1 cellular context compared by ENCODE assay signal in genomic region chr9:100074989-100075388, GRCh38.
TF ChIP-seq lines count a peak whose summit lies in the region.

No MANE protein-coding gene starts in this region.

TF ChIP-seq in K562, 482 proteins besides CTCF, POLR2A, EP300 and RAD21 (continued from another document and continues in another):
- TF ChIP-seq, protein P1, sequence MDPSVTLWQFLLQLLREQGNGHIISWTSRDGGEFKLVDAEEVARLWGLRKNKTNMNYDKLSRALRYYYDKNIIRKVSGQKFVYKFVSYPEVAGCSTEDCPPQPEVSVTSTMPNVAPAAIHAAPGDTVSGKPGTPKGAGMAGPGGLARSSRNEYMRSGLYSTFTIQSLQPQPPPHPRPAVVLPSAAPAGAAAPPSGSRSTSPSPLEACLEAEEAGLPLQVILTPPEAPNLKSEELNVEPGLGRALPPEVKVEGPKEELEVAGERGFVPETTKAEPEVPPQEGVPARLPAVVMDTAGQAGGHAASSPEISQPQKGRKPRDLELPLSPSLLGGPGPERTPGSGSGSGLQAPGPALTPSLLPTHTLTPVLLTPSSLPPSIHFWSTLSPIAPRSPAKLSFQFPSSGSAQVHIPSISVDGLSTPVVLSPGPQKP (CRISPR knock-in tag; IDR thresholded peaks at IDR 0.05): no peak
- TF ChIP-seq GABPB1 (CRISPR knock-in tag; IDR thresholded peaks at IDR 0.05) (no peak), ELF2 (CRISPR knock-in tag; IDR thresholded peaks at IDR 0.05) (no peak), BRD9 (IDR thresholded peaks at IDR 0.05; ENCODE audit: low read depth, partially characterized antibody) (no peak), ZNF41 (CRISPR knock-in tag; conservative IDR thresholded peaks at IDR 0.05) (no peak), HNRNPUL1 (IDR thresholded peaks at IDR 0.05; ENCODE audit: low read length) (no peak), FIP1L1 (IDR thresholded peaks at IDR 0.05; ENCODE audit: low read depth, low read length, poor library complexity, severe bottlenecking) (no peak), POLR2AphosphoS2 (IDR thresholded peaks at IDR 0.05; ENCODE audit: low read length) (no peak), SOX6 (IDR thresholded peaks at IDR 0.05) (0 out of 2 replicates have a peak, but pooled peaks have one; percentile 15), ZKSCAN3 (CRISPR knock-in tag; IDR thresholded peaks at IDR 0.05) (no peak), CBFA2T3 (IDR thresholded peaks at IDR 0.05) (peak; percentile 65), HMG20A (CRISPR knock-in tag; conservative IDR thresholded peaks at IDR 0.05) (no peak), SMARCC2 (IDR thresholded peaks at IDR 0.05; ENCODE audit: low read depth) (no peak), TCF3 (CRISPR knock-in tag; IDR thresholded peaks at IDR 0.05) (peak; percentile 81), ESRRA (IDR thresholded peaks at IDR 0.05; ENCODE audit: borderline replicate concordance, low read depth) (no peak), ATF1 (CRISPR knock-in tag; IDR thresholded peaks at IDR 0.05) (no peak), ATF1 (tag; IDR thresholded peaks at IDR 0.05) (no peak), DMBX1 (CRISPR knock-in tag; IDR thresholded peaks at IDR 0.05; ENCODE audit: borderline replicate concordance) (peak; percentile 26; the same call in 1 of the 2 replicates), POLR2G (IDR thresholded peaks at IDR 0.05; ENCODE audit: low read depth, low read length) (no peak), KLF1 (tag; IDR thresholded peaks at IDR 0.05) (no peak), POLR3A (IDR thresholded peaks at IDR 0.05; ENCODE audit: borderline replicate concordance, extremely low read depth, insufficient read depth, insufficient read length) (no peak), KAT7 (CRISPR knock-in tag; IDR thresholded peaks at IDR 0.05; ENCODE audit: borderline replicate concordance) (no peak), MYC (IDR thresholded peaks at IDR 0.05; ENCODE audit: low read depth, low read length) (no peak), MYC (CRISPR knock-in tag; IDR thresholded peaks at IDR 0.05; ENCODE audit: borderline replicate concordance, low read depth) (no peak), MCM5 (IDR thresholded peaks at IDR 0.05; ENCODE audit: low read depth) (no peak), MTA2 (IDR thresholded peaks at IDR 0.05; ENCODE audit: low read depth) (peak; percentile 43; the same call in 1 of the 2 replicates), ZFPM2 (CRISPR knock-in tag; IDR thresholded peaks at IDR 0.05) (no peak), KAT8 (IDR thresholded peaks at IDR 0.05; ENCODE audit: low read depth) (no peak), ZNF263 (CRISPR knock-in tag; IDR thresholded peaks at IDR 0.05; ENCODE audit: borderline replicate concordance) (no peak), HMGN3 (IDR thresholded peaks at IDR 0.05; ENCODE audit: borderline replicate concordance, extremely low read depth, insufficient read length, low read depth, low read length) (no peak), TAL1 (IDR thresholded peaks at IDR 0.05) (peak; percentile 51; the same call in 1 of the 2 replicates), HNRNPH1 (optimal IDR thresholded peaks at IDR 0.05; ENCODE audit: low read depth, low read length) (no peak), GTF2A2 (tag; IDR thresholded peaks at IDR 0.05) (no peak), SETDB1 (IDR thresholded peaks at IDR 0.05; ENCODE audit: low read length) (no peak), MAFK (IDR thresholded peaks at IDR 0.05; ENCODE audit: low read length) (no peak), TEAD4 (IDR thresholded peaks at IDR 0.05; ENCODE audit: low read length) (0 out of 2 replicates have a peak, but pooled peaks have one; percentile 37), TEAD4 (CRISPR knock-in tag; IDR thresholded peaks at IDR 0.05; ENCODE audit: borderline replicate concordance) (no peak), HDGF (IDR thresholded peaks at IDR 0.05) (no peak), NCOA1 (IDR thresholded peaks at IDR 0.05; ENCODE audit: low read depth) (no peak), ZNF23 (CRISPR knock-in tag; IDR thresholded peaks at IDR 0.05) (no peak), ARID1B (IDR thresholded peaks at IDR 0.05) (peak; percentile 55), YY1 (IDR thresholded peaks at IDR 0.05; ENCODE audit: borderline replicate concordance in 1 of 3, control insufficient read depth in 1 of 3, extremely low read depth in 1 of 3, insufficient read depth in 3 of 3, insufficient read length in 1 of 3, insufficient replicate concordance in 2 of 3, low read depth in 1 of 3, low read length in 2 of 3) (no peak), CBFA2T2 (conservative IDR thresholded peaks at IDR 0.05) (peak; percentile 60), ZNF3 (CRISPR knock-in tag; IDR thresholded peaks at IDR 0.05) (no peak), CTBP1 (IDR thresholded peaks at IDR 0.05; ENCODE audit: borderline replicate concordance) (peak; percentile 37; the same call in 1 of the 2 replicates), ELK3 (CRISPR knock-in tag; IDR thresholded peaks at IDR 0.05) (no peak), PKNOX1 (IDR thresholded peaks at IDR 0.05) (0 out of 2 replicates have a peak, but pooled peaks have one; percentile 20), E4F1 (CRISPR knock-in tag; IDR thresholded peaks at IDR 0.05; ENCODE audit: borderline replicate concordance) (no peak), RBM34 (IDR thresholded peaks at IDR 0.05; ENCODE audit: borderline replicate concordance, insufficient read depth, low read length) (no peak), RBM14 (IDR thresholded peaks at IDR 0.05; ENCODE audit: borderline replicate concordance, insufficient read depth, low read depth, low read length) (no peak), CXXC5 (CRISPR knock-in tag; IDR thresholded peaks at IDR 0.05) (peak; percentile 47), PML (IDR thresholded peaks at IDR 0.05; ENCODE audit: low read length) (no peak), ZHX1 (conservative IDR thresholded peaks at IDR 0.05; ENCODE audit: low read length) (no peak)
- TF ChIP-seq, protein P2, sequence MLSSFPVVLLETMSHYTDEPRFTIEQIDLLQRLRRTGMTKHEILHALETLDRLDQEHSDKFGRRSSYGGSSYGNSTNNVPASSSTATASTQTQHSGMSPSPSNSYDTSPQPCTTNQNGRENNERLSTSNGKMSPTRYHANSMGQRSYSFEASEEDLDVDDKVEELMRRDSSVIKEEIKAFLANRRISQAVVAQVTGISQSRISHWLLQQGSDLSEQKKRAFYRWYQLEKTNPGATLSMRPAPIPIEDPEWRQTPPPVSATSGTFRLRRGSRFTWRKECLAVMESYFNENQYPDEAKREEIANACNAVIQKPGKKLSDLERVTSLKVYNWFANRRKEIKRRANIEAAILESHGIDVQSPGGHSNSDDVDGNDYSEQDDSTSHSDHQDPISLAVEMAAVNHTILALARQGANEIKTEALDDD (IDR thresholded peaks at IDR 0.05): peak; percentile 44; the same call in 1 of the 2 replicates
- TF ChIP-seq, protein P3, sequence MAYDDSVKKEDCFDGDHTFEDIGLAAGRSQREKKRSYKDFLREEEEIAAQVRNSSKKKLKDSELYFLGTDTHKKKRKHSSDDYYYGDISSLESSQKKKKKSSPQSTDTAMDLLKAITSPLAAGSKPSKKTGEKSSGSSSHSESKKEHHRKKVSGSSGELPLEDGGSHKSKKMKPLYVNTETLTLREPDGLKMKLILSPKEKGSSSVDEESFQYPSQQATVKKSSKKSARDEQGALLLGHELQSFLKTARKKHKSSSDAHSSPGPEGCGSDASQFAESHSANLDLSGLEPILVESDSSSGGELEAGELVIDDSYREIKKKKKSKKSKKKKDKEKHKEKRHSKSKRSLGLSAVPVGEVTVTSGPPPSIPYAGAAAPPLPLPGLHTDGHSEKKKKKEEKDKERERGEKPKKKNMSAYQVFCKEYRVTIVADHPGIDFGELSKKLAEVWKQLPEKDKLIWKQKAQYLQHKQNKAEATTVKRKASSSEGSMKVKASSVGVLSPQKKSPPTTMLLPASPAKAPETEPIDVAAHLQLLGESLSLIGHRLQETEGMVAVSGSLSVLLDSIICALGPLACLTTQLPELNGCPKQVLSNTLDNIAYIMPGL (CRISPR knock-in tag; IDR thresholded peaks at IDR 0.05): no peak
- TF ChIP-seq, protein P4, sequence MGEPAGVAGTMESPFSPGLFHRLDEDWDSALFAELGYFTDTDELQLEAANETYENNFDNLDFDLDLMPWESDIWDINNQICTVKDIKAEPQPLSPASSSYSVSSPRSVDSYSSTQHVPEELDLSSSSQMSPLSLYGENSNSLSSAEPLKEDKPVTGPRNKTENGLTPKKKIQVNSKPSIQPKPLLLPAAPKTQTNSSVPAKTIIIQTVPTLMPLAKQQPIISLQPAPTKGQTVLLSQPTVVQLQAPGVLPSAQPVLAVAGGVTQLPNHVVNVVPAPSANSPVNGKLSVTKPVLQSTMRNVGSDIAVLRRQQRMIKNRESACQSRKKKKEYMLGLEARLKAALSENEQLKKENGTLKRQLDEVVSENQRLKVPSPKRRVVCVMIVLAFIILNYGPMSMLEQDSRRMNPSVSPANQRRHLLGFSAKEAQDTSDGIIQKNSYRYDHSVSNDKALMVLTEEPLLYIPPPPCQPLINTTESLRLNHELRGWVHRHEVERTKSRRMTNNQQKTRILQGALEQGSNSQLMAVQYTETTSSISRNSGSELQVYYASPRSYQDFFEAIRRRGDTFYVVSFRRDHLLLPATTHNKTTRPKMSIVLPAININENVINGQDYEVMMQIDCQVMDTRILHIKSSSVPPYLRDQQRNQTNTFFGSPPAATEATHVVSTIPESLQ (CRISPR knock-in tag; IDR thresholded peaks at IDR 0.05): no peak
- TF ChIP-seq, protein P5, sequence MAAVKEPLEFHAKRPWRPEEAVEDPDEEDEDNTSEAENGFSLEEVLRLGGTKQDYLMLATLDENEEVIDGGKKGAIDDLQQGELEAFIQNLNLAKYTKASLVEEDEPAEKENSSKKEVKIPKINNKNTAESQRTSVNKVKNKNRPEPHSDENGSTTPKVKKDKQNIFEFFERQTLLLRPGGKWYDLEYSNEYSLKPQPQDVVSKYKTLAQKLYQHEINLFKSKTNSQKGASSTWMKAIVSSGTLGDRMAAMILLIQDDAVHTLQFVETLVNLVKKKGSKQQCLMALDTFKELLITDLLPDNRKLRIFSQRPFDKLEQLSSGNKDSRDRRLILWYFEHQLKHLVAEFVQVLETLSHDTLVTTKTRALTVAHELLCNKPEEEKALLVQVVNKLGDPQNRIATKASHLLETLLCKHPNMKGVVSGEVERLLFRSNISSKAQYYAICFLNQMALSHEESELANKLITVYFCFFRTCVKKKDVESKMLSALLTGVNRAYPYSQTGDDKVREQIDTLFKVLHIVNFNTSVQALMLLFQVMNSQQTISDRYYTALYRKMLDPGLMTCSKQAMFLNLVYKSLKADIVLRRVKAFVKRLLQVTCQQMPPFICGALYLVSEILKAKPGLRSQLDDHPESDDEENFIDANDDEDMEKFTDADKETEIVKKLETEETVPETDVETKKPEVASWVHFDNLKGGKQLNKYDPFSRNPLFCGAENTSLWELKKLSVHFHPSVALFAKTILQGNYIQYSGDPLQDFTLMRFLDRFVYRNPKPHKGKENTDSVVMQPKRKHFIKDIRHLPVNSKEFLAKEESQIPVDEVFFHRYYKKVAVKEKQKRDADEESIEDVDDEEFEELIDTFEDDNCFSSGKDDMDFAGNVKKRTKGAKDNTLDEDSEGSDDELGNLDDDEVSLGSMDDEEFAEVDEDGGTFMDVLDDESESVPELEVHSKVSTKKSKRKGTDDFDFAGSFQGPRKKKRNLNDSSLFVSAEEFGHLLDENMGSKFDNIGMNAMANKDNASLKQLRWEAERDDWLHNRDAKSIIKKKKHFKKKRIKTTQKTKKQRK (IDR thresholded peaks at IDR 0.05; ENCODE audit: borderline replicate concordance, low read depth, low read length): no peak
